Comparison of ENCODE assay signal across 17 cellular contexts in the genomic region with DNA sequence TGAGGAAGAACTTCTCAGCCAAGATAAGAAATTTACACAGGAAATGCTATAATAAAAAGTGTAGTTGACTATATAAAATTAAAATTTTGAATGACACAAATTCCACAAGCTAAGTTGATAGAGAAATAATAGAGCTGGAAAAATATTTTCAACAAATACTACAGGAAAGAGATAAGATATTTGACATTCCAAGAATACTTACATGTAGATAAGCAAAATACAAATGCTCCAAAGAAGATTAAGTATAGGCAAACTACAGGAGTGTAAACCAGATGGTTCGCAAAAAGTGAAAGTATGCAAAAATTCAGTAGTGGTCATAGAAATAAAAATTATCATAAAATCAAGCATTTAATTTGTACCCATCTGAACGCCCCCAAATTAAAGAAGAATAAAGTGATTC. TPM values are rescaled to one million over a fixed set of nuclear protein-coding genes. Genes with fewer than 3 reads are reported as not detected.
DNase-seq lines count a peak whose midpoint lies in the region; TF ChIP-seq lines count a peak whose summit lies in the region.
"Had no signal": no experiment of that assay in that cellular context is flagged by ENCODE, and none has a peak within 500 bp of the region (broad histone marks: within the 10 kb centered on the region; RNA-seq: fewer than 3 reads in every experiment).

No MANE protein-coding gene starts in this region.

- H4K20me1 ChIP-seq in hepatocyte (ENCODE audit: insufficient read depth, poor library complexity, severe bottlenecking) = no peaks in the 10 kb centered on the region

- H3K79me2 ChIP-seq in hepatocyte = no peaks in the 10 kb centered on the region

- peak overlapping the region; percentile 63 for H3K4me3 ChIP-seq in SK-N-MC
- H3K4me3 ChIP-seq in hepatocyte = no peak overlapping the region
- H3K4me3 ChIP-seq in dorsolateral prefrontal cortex = no peak overlapping the region
- H3K4me3 ChIP-seq: HAP-1 had no signal

- peak overlapping the region; percentile 11 for H3K4me2 ChIP-seq in hepatocyte

- in situ Hi-C loops in ACHN (cut with HindIII; ENCODE audit: low pct_ligation_motif_present, low pct_unique_long_range_greater_than_20kb, low sequenced_read_pairs) = no loop called here

- DNase-seq in SK-N-MC (ENCODE audit: low read depth, low spot score) (no peak), dermis blood vessel endothelial cell (peak; percentile 4), hepatocyte (ENCODE audit: low spot score) (no peak), superior temporal gyrus (ENCODE audit: extremely low spot score) (peak; percentile 4), dorsolateral prefrontal cortex (no peak), ACHN (no peak), COR-L47 (lab: John Stamatoyannopoulos, UW) (no peak)
- DNase-seq: BE2C; CD4-positive, alpha-beta memory T cell; DMS153; DMS79 treated with DMSO at 0.1 percent for 48 hours; EL; GOT3 had no signal

- no peak overlapping the region for H2AFZ ChIP-seq in hepatocyte

- H3K4me1 ChIP-seq in hepatocyte (ENCODE audit: insufficient read depth) = no peaks in the 10 kb centered on the region
- H3K4me1 ChIP-seq: BE2C, HAP-1 had no signal

- H3K9me2 ChIP-seq in hepatocyte (replicated peaks; ENCODE audit: insufficient read depth) = no peaks in the 10 kb centered on the region

- H3K9ac ChIP-seq in SK-N-MC (ENCODE audit: insufficient read length) = peak overlapping the region; percentile 33

- WGBS in hepatocyte (ENCODE audit: low lambda C conversion rate, missing lambda C conversion rate) = 52% methylated on average over 2 of the region's 2 CpGs

- H3K27ac ChIP-seq in SK-N-MC = peak overlapping the region; percentile 95
- H3K27ac ChIP-seq in hepatocyte = no peak overlapping the region
- peak overlapping the region in 2 of 59 donors; percentile 10 to 27 for H3K27ac ChIP-seq in dorsolateral prefrontal cortex
- H3K27ac ChIP-seq: C4-2B had no signal

- no peaks in the 10 kb centered on the region for H3K27me3 ChIP-seq in hepatocyte
- no peaks in the 10 kb centered on the region for H3K27me3 ChIP-seq in dorsolateral prefrontal cortex
- H3K27me3 ChIP-seq: BE2C had no signal

- TF ChIP-seq CTCF in hepatocyte (IDR thresholded peaks at IDR 0.05; ENCODE audit: poor library complexity) = no peak
- no peak for TF ChIP-seq CTCF in dorsolateral prefrontal cortex (IDR thresholded peaks at IDR 0.05 in 54 of 56, conservative IDR thresholded peaks at IDR 0.05 in 2 of 56; ENCODE audit: low read depth in 1 of 56, partially characterized antibody in 56 of 56)

- H3K9me3 ChIP-seq in SK-N-MC (ENCODE audit: low read depth, low read length) (no peaks in the 10 kb centered on the region), hepatocyte (ENCODE audit: low read depth) (no peaks in the 10 kb centered on the region)
- H3K9me3 ChIP-seq: BE2C, HAP-1 had no signal

- intact Hi-C loops in dorsolateral prefrontal cortex (cut with DNase I) = no loop called here

- H3K36me3 ChIP-seq in SK-N-MC (ENCODE audit: insufficient read depth, low read length) (no peaks in the 10 kb centered on the region), hepatocyte (replicated peaks; ENCODE audit: insufficient read depth, low read depth) (no peaks in the 10 kb centered on the region)
- H3K36me3 ChIP-seq: BE2C, HAP-1 had no signal

RNA-seq across cellular contexts. Expression of gene ANP32D, which starts 49.2 kb away (rescaled TPM):
- total RNA-seq in dermis blood vessel endothelial cell = not detected in 2 replicates
- not detected in 2 replicates for total RNA-seq in hepatocyte
- polyA plus RNA-seq in hepatocyte = not detected in 2 replicates
- 1 to 10 TPM in 51 of 120 experiments, under 1 TPM in 33, not detected in 36; 0.46 to 3.1 (median 1.2) TPM for total RNA-seq in dorsolateral prefrontal cortex
- total RNA-seq: CD4-positive, alpha-beta memory T cell; HepG2 had no signal
- polyA plus RNA-seq: AG04450; CD4-positive, alpha-beta memory T cell; HepG2 had no signal

RNA-seq across cellular contexts. Expression of gene C12orf54, which starts 59.1 kb away (rescaled TPM):
- total RNA-seq in dermis blood vessel endothelial cell = not detected in 2 replicates
- total RNA-seq in hepatocyte = not detected in 2 replicates
- 0.34 and 2.7 TPM in 2 replicates for polyA plus RNA-seq in hepatocyte
- total RNA-seq in dorsolateral prefrontal cortex = 1 to 10 TPM in 98 of 120 experiments, under 1 TPM in 8, not detected in 14; 0.73 to 6.3 (median 1.8) TPM
- total RNA-seq: CD4-positive, alpha-beta memory T cell; HepG2 had no signal
- polyA plus RNA-seq: AG04450; CD4-positive, alpha-beta memory T cell; HepG2 had no signal

Comparison
In these comparisons a context has a peak if more than half of its experiments do, and no peak if none do; other contexts are left out.
1. DNase-seq: peak in dermis blood vessel endothelial cell (single experiment) and superior temporal gyrus (single experiment); none in SK-N-MC (single experiment), hepatocyte (single experiment), dorsolateral prefrontal cortex (0 of 10), ACHN (single experiment) and COR-L47 (single experiment).